8 cellular contexts compared by ENCODE assay signal in the genomic region with DNA sequence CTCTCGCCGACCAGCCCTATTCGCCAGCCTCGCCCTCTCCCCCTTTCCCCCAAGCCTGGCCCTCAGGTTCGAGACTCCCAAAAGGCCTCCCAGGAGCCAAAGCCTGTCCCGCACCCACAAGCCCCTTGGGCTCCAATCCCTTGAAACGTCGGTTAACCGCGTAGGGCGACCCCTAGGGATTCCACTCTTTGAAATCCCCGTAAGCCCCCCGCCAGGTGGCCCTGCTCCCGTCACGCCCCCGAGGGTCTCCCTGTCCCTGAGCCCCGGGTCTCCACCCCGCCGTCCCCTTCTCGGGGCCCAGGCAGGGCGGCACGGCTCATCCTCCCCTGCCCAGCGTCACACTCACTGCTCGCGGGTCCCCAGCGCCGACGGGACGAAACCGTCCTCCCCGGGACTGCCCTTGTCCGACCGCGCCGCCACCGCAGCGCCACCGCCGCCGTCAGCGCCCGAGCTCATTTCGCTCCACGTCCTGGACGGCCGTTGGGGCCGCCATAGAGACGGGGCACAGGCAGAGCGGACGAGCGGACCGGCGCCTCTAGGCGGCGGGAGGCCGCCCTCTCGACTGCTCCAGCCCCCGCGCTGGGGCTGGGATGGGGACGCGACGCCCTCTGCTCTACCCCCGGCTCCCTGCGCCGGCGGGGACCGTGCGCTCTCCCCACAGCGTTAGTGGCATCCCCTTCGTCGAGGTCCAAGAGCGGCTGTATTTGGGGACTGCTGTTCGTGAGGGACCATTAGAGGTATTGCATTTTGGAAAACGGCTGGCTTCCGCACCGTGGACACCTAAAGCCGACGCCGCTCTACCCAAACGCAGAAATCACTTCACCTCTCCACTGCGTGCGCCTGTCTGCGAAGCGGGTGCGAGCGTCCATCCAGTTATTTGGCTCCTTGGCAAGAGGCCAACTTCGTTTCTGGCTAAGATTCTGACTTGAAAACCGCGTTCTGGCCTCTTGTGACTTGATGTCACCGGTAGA. TPM values are rescaled to one million over a fixed set of nuclear protein-coding genes. Genes with fewer than 3 reads are reported as not detected.
DNase-seq lines count a peak whose midpoint lies in the region; ATAC-seq and TF ChIP-seq lines count a peak whose summit lies in the region.

EEF1AKMT2 (minus strand) TSS at position 510 of the 971 bp plus-strand sequence; CDS start at position 456, 54 bp downstream.

- H3K27me3 ChIP-seq in BE2C, result no peaks in the 10 kb centered on the region

- TF ChIP-seq CTCF in BE2C (IDR thresholded peaks at IDR 0.05; ENCODE audit: low read depth, low read length), result no peak; the same call in 1 of the 2 replicates

- peak; percentile 97 for TF ChIP-seq POLR2A in GM19099 (IDR thresholded peaks at IDR 0.05; ENCODE audit: extremely low read depth, insufficient read length, low read depth)

- H3K9me3 ChIP-seq in BE2C, result no peaks in the 10 kb centered on the region

- peak; percentile 66 for ATAC-seq in HG03378 (IDR thresholded peaks at IDR 0.05; ENCODE audit: unreplicated experiment)

- peak within 1 kb of the TSS; percentile 75 for H3K4me3 ChIP-seq in BE2C (ENCODE audit: low read depth, low read length)

- no peaks in the 10 kb centered on the region; the same call in 1 of the 2 replicates for H3K36me3 ChIP-seq in BE2C

- H3K4me1 ChIP-seq in BE2C, result 0 out of 2 replicates have a peak, but pooled peaks cover 3% of the 10 kb centered on the region

- H3K27ac ChIP-seq in cingulate gyrus (ENCODE audit: low read depth, low read length), result peak within 1 kb of the TSS; percentile 82

- DNase-seq in BE2C, result peak; percentile 91
- peak; percentile 80 for DNase-seq in NCI-H460 (ENCODE audit: extremely low read depth, low read depth)
- DNase-seq in activated CD4-positive, alpha-beta T cell treated with anti-CD3 and anti-CD28 coated beads for 4 hours, result peak; percentile 80 to 81
- DNase-seq in left kidney (ENCODE audit: low read depth, low spot score), result peak; percentile 95
- DNase-seq in stimulated activated CD4-positive, alpha-beta T cell treated with anti-CD3 and anti-CD28 coated beads, Interleukin-2, amount 100 ng/mL, for 24 hours, result peak; percentile 85 to 86

RNA-seq across cellular contexts. Expression of gene EEF1AKMT2, which starts in this region (rescaled TPM):
- 9.7 TPM for polyA plus RNA-seq in BE2C (2012; ENCODE audit: insufficient read depth, insufficient read length, low read depth)
- total RNA-seq in NCI-H460 (2014; rRNA removed; shearing (Covaris generic)), result 44.3 and 44.7 TPM in 2 replicates
- polyA plus RNA-seq in NCI-H460 (2014; cell fraction: nucleus; rRNA removed), result 29.7 and 36.9 TPM in 2 replicates

Comparison
In these comparisons a context has a peak if more than half of its experiments do, and no peak if none do; other contexts are left out.
1. Peak in every context shown above with its lines: DNase-seq, ATAC-seq, H3K4me3 ChIP-seq and H3K27ac ChIP-seq.